In genomic region chr6:131156411-131156810, GRCh38 we compare ENCODE assay signal across 11 cellular contexts.
"Had no signal": no experiment of that assay in that cellular context is flagged by ENCODE, and none has a peak within 500 bp of the region (broad histone marks: within the 10 kb centered on the region; RNA-seq: fewer than 3 reads in every experiment).

No MANE protein-coding gene starts in this region.

- H3K4me3 ChIP-seq: GM23248, GM23338, HAP-1 had no signal

- FAIRE-seq: H1, H54 had no signal

- H3K27ac ChIP-seq: GM23248 had no signal

- H3K4me2 ChIP-seq: GM23338 had no signal

- H3K9ac ChIP-seq: GM23248 had no signal

- DNase-seq: GM23248, GOT3, H7, H9, HCEC 1CT, HFFc6 had no signal

- H2AFZ ChIP-seq: GM23248, GM23338 had no signal

- H3K9me3 ChIP-seq: HAP-1 had no signal

- H3K4me1 ChIP-seq: HAP-1 had no signal

- H3K36me3 ChIP-seq: HAP-1 had no signal

- ATAC-seq: GM23338, HCT116 had no signal
